13 cellular contexts compared by ENCODE assay signal in the genomic region with DNA sequence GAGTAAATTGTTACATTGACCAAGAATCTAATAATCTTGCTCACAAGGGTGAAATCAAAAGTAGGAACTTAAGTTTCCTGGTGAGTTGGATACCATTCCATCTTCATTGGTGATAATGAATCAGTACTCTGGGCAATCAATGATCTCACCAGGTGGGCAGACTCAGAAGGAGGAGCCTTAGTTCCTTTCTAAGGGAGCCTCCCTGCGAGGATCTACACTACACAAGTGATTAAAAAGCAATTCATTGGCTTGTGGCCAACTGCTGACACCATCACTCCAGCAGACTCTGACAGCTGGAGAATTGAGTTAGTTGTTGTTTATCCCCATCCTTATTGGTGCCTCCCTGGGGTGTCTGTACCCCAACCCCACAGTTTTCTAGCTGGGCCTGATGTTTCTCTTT.
DNase-seq lines count a peak whose midpoint lies in the region; ATAC-seq and TF ChIP-seq lines count a peak whose summit lies in the region.
"Had no signal": no experiment of that assay in that cellular context is flagged by ENCODE, and none has a peak within 500 bp of the region (broad histone marks: within the 10 kb centered on the region; RNA-seq: fewer than 3 reads in every experiment).

No MANE protein-coding gene starts in this region.

- H3K4me3 ChIP-seq in A673 (ENCODE audit: low read depth, low read length, poor library complexity, severe bottlenecking), result no peak overlapping the region
- H3K4me3 ChIP-seq: SK-N-MC had no signal

- CTCF ChIA-PET in A673 (lab: Charles Lee), result no interaction called here

- peaks cover 5% of the 10 kb centered on the region for H3K4me1 ChIP-seq in A673 (ENCODE audit: insufficient read depth, low read length, poor library complexity, severe bottlenecking)

- H3K9me3 ChIP-seq in A673 (ENCODE audit: low read depth, low read length, poor library complexity, severe bottlenecking), result no peaks in the 10 kb centered on the region

- DNase-seq in A673 (ENCODE audit: low spot score) (peak; percentile 77), HT-29 (ENCODE audit: low spot score) (peak; percentile 42), NCI-H510A treated with DMSO at 0.1 percent for 48 hours (lab: John Stamatoyannopoulos, UW) (peak; percentile 50), epithelial cell of prostate (ENCODE audit: low read depth, low spot score) (peak; percentile 18), HPDE6-E6E7 (ENCODE audit: extremely low spot score) (no peak)
- DNase-seq: CD8-positive, alpha-beta T cell; HCEC 1CT; PC-3; stimulated activated CD4-positive, alpha-beta T cell treated with anti-CD3 and anti-CD28 coated beads, Interleukin-1b, Interleukin-23, amount 100 ng/mL, for 48 hours had no signal

- no peaks in the 10 kb centered on the region for H3K36me3 ChIP-seq in A673 (ENCODE audit: insufficient read depth, low read length, poor library complexity, severe bottlenecking)

- no peak for TF ChIP-seq CTCF in A673 (conservative IDR thresholded peaks at IDR 0.05; ENCODE audit: low read depth, low read length)

- no peak for ATAC-seq in GM21423 (IDR thresholded peaks at IDR 0.05; ENCODE audit: unreplicated experiment)
- no peak for ATAC-seq in GM19395 (IDR thresholded peaks at IDR 0.05; ENCODE audit: unreplicated experiment)
- ATAC-seq in GM21737 (IDR thresholded peaks at IDR 0.05; ENCODE audit: unreplicated experiment), result no peak
- ATAC-seq: CD8-positive, alpha-beta T cell; PC-3 had no signal

- BruUV-seq in A673 (replicated peaks; lab: Mats Ljungman, UMichigan), result no TSS peak

- H3K27ac ChIP-seq in A673 (ENCODE audit: low read depth, low read length, poor library complexity, severe bottlenecking) (no peak overlapping the region), epithelial cell of prostate (no peak overlapping the region)
- H3K27ac ChIP-seq: SK-N-MC had no signal

- POLR2A ChIA-PET in A673 (lab: Charles Lee; ENCODE audit: low non-redundant PET), result no interaction called here

- intact Hi-C loops in A673 (cut with micrococcal nuclease; ENCODE audit: unreplicated experiment), result no loop called here

- H3K27me3 ChIP-seq in A673 (replicated peaks; ENCODE audit: insufficient read depth, low read depth, low read length, poor library complexity), result no peaks in the 10 kb centered on the region
